In the genomic region with DNA sequence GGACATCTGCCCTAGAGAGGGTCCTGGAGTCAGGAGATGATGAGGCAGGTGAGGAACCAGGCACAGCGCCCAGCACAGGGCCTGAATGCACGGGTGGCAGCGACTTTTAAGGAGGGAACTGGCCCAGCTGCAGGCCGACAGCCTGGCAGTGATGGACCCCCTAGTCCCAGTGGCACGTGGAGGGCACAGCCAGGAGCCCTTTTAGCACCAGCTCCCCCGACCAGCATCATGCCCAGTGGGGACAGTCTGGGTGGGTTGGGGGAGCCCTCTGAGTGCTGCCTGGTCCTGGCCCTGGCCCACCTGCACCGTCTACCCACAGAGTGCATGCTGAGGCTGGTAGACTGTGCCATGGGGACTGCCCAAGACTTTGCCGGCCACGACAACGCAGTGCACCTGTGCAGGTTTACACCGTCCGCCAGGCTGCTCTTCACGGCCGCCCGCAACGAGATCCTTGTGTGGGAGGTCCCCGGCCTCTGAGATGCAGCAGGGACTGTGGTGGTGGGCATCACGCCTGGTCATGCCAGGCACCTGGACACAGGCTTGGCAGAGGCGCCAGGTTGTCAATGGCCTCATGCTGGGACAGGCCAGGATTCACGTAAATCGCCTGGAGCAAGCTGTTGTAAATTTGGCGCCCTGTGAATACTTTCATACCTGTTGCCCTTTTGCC, we compare ENCODE assay signal across 1 cellular context.
TF ChIP-seq lines count a peak whose summit lies in the region.

No MANE protein-coding gene starts in this region.

TF ChIP-seq in K562, 482 proteins besides CTCF, POLR2A, EP300 and RAD21 (continues in another document):
- TF ChIP-seq HDAC3 (IDR thresholded peaks at IDR 0.05; ENCODE audit: borderline replicate concordance, partially characterized antibody), result no peak
- 0 out of 2 replicates have a peak, but pooled peaks have one; percentile 75 for TF ChIP-seq ZNF124 (CRISPR knock-in tag; IDR thresholded peaks at IDR 0.05)
- no peak for TF ChIP-seq KAT8 (IDR thresholded peaks at IDR 0.05; ENCODE audit: low read depth)
- TF ChIP-seq SMAD2 (IDR thresholded peaks at IDR 0.05; ENCODE audit: low read depth, low read length), result no peak
- TF ChIP-seq PHF20 (IDR thresholded peaks at IDR 0.05; ENCODE audit: partially characterized antibody), result no peak
- no peak for TF ChIP-seq SREBF2 (CRISPR knock-in tag; IDR thresholded peaks at IDR 0.05)
- no peak for TF ChIP-seq CXXC5 (CRISPR knock-in tag; IDR thresholded peaks at IDR 0.05)
- TF ChIP-seq SP1 (CRISPR knock-in tag; IDR thresholded peaks at IDR 0.05), result no peak
- no peak for TF ChIP-seq ILK (tag; IDR thresholded peaks at IDR 0.05; ENCODE audit: borderline replicate concordance, low read depth)
- TF ChIP-seq KDM1A (IDR thresholded peaks at IDR 0.05), result no peak
- TF ChIP-seq, protein P1, sequence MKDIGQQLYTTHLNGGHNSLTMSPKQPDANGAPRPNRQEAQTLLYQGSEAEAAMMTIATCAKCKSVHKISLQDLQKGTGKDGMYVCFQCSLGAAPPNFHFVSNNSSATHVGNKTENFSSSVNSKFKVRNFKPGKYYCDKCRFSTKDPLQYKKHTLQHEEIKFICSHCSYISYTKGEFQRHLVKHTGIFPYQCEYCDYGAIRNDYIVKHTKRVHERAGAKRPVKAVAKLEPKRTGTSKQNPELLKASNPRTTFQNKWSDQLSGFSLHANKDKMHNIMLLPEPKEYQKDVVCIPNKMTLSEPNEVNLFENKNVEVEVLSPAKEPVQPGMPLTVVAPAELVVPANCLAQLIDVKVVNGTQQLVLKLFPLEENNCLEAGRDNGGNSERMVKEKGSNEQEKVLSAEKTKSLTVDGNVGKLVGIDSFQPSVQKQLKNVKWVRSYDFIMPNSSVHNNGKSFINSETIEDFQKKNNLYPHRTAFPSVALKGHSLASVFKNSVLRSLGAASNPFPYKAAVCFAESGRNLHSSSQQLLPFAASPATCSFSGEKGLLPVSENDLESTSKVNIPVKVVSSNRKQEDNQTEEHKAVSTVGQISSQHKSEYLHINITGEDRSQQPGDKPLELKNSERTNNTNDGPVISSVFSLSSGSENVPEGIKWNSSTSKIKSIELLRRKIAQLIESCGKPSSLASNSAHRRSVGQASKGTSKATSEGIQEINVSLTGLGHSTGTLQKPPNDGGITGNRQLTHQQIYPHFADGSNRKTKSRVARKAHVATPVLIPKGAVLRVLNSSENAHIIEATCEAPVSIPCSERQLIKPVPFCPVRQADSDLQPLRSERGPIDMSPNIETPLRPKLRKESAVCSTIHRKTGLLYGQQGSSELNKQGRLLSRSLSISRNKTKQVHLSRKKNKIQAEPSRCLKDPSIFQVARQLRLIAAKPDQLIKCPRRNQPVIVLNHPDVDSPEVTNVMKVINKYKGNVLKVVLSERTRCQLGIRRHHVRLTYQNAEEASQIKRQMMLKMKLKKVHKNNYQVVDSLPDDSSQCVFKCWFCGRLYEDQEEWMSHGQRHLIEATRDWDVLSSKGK (CRISPR knock-in tag; IDR thresholded peaks at IDR 0.05), result no peak
- TF ChIP-seq MEF2A (IDR thresholded peaks at IDR 0.05; ENCODE audit: control insufficient read depth, low read depth, low read length), result no peak
- TF ChIP-seq, protein P2, sequence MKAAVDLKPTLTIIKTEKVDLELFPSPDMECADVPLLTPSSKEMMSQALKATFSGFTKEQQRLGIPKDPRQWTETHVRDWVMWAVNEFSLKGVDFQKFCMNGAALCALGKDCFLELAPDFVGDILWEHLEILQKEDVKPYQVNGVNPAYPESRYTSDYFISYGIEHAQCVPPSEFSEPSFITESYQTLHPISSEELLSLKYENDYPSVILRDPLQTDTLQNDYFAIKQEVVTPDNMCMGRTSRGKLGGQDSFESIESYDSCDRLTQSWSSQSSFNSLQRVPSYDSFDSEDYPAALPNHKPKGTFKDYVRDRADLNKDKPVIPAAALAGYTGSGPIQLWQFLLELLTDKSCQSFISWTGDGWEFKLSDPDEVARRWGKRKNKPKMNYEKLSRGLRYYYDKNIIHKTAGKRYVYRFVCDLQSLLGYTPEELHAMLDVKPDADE (conservative IDR thresholded peaks at IDR 0.05; ENCODE audit: control insufficient read depth, low read depth, low read length), result 0 out of 2 replicates have a peak, but pooled peaks have one; percentile 24
- TF ChIP-seq NFIX (CRISPR knock-in tag; IDR thresholded peaks at IDR 0.05; ENCODE audit: low read depth), result no peak
- TF ChIP-seq ZNF445 (CRISPR knock-in tag; IDR thresholded peaks at IDR 0.05; ENCODE audit: low read depth), result no peak
- TF ChIP-seq JUN (IDR thresholded peaks at IDR 0.05; ENCODE audit: borderline replicate concordance, low read depth, low read length), result no peak
- no peak; the same call in 1 of the 2 replicates for TF ChIP-seq JUN (CRISPR knock-in tag; IDR thresholded peaks at IDR 0.05; ENCODE audit: borderline replicate concordance)
- no peak for TF ChIP-seq NCOA1 (IDR thresholded peaks at IDR 0.05; ENCODE audit: low read depth)
- TF ChIP-seq ZNF780A (CRISPR knock-in tag; IDR thresholded peaks at IDR 0.05), result no peak
- TF ChIP-seq SMAD1 (IDR thresholded peaks at IDR 0.05; ENCODE audit: low read depth, low read length, partially characterized antibody), result no peak
- TF ChIP-seq, protein P3, sequence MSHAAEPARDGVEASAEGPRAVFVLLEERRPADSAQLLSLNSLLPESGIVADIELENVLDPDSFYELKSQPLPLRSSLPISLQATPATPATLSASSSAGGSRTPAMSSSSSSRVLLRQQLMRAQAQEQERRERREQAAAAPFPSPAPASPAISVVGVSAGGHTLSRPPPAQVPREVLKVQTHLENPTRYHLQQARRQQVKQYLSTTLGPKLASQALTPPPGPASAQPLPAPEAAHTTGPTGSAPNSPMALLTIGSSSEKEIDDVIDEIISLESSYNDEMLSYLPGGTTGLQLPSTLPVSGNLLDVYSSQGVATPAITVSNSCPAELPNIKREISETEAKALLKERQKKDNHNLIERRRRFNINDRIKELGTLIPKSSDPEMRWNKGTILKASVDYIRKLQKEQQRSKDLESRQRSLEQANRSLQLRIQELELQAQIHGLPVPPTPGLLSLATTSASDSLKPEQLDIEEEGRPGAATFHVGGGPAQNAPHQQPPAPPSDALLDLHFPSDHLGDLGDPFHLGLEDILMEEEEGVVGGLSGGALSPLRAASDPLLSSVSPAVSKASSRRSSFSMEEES (CRISPR knock-in tag; IDR thresholded peaks at IDR 0.05), result no peak
- TF ChIP-seq, protein P4, sequence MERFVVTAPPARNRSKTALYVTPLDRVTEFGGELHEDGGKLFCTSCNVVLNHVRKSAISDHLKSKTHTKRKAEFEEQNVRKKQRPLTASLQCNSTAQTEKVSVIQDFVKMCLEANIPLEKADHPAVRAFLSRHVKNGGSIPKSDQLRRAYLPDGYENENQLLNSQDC (CRISPR knock-in tag; IDR thresholded peaks at IDR 0.05), result no peak
- TF ChIP-seq, protein P5, sequence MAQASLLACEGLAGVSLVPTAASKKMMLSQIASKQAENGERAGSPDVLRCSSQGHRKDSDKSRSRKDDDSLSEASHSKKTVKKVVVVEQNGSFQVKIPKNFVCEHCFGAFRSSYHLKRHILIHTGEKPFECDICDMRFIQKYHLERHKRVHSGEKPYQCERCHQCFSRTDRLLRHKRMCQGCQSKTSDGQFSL (CRISPR knock-in tag; IDR thresholded peaks at IDR 0.05), result no peak
- TF ChIP-seq, protein P5 (tag; IDR thresholded peaks at IDR 0.05), result no peak
- TF ChIP-seq EWSR1 (IDR thresholded peaks at IDR 0.05; ENCODE audit: borderline replicate concordance, low read depth, partially characterized antibody), result no peak
- no peak for TF ChIP-seq TBP (optimal IDR thresholded peaks at IDR 0.05; ENCODE audit: low read depth, low read length)
- TF ChIP-seq MAZ (CRISPR knock-in tag; conservative IDR thresholded peaks at IDR 0.05 in 1 of 2, IDR thresholded peaks at IDR 0.05 in 1 of 2), result no peak
- TF ChIP-seq ZNF551 (CRISPR knock-in tag; IDR thresholded peaks at IDR 0.05), result no peak
- TF ChIP-seq HEY1 (CRISPR knock-in tag; IDR thresholded peaks at IDR 0.05; ENCODE audit: borderline replicate concordance), result no peak
- TF ChIP-seq ZNF282 (CRISPR knock-in tag; IDR thresholded peaks at IDR 0.05), result peak; percentile 67
- no peak for TF ChIP-seq KLF6 (CRISPR knock-in tag; IDR thresholded peaks at IDR 0.05; ENCODE audit: borderline replicate concordance)
- TF ChIP-seq, protein P6, sequence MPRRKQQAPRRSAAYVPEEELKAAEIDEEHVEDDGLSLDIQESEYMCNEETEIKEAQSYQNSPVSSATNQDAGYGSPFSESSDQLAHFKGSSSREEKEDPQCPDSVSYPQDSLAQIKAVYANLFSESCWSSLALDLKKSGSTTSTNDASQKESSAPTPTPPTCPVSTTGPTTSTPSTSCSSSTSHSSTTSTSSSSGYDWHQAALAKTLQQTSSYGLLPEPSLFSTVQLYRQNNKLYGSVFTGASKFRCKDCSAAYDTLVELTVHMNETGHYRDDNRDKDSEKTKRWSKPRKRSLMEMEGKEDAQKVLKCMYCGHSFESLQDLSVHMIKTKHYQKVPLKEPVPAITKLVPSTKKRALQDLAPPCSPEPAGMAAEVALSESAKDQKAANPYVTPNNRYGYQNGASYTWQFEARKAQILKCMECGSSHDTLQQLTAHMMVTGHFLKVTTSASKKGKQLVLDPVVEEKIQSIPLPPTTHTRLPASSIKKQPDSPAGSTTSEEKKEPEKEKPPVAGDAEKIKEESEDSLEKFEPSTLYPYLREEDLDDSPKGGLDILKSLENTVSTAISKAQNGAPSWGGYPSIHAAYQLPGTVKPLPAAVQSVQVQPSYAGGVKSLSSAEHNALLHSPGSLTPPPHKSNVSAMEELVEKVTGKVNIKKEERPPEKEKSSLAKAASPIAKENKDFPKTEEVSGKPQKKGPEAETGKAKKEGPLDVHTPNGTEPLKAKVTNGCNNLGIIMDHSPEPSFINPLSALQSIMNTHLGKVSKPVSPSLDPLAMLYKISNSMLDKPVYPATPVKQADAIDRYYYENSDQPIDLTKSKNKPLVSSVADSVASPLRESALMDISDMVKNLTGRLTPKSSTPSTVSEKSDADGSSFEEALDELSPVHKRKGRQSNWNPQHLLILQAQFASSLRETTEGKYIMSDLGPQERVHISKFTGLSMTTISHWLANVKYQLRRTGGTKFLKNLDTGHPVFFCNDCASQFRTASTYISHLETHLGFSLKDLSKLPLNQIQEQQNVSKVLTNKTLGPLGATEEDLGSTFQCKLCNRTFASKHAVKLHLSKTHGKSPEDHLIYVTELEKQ (CRISPR knock-in tag; IDR thresholded peaks at IDR 0.05), result no peak
- no peak for TF ChIP-seq KLF1 (tag; IDR thresholded peaks at IDR 0.05)
- TF ChIP-seq KDM2B (CRISPR knock-in tag; IDR thresholded peaks at IDR 0.05), result no peak
- TF ChIP-seq ZBTB1 (CRISPR knock-in tag; IDR thresholded peaks at IDR 0.05; ENCODE audit: borderline replicate concordance, low read depth), result no peak
- no peak for TF ChIP-seq E2F3 (CRISPR knock-in tag; IDR thresholded peaks at IDR 0.05)
- TF ChIP-seq ZNF707 (CRISPR knock-in tag; conservative IDR thresholded peaks at IDR 0.05), result no peak
- TF ChIP-seq, protein P7, sequence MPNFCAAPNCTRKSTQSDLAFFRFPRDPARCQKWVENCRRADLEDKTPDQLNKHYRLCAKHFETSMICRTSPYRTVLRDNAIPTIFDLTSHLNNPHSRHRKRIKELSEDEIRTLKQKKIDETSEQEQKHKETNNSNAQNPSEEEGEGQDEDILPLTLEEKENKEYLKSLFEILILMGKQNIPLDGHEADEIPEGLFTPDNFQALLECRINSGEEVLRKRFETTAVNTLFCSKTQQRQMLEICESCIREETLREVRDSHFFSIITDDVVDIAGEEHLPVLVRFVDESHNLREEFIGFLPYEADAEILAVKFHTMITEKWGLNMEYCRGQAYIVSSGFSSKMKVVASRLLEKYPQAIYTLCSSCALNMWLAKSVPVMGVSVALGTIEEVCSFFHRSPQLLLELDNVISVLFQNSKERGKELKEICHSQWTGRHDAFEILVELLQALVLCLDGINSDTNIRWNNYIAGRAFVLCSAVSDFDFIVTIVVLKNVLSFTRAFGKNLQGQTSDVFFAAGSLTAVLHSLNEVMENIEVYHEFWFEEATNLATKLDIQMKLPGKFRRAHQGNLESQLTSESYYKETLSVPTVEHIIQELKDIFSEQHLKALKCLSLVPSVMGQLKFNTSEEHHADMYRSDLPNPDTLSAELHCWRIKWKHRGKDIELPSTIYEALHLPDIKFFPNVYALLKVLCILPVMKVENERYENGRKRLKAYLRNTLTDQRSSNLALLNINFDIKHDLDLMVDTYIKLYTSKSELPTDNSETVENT (CRISPR knock-in tag; IDR thresholded peaks at IDR 0.05), result 0 out of 2 replicates have a peak, but pooled peaks have one; percentile 9
- no peak for TF ChIP-seq GTF2E2 (tag; IDR thresholded peaks at IDR 0.05)
- no peak for TF ChIP-seq SMAD3 (CRISPR knock-in tag; conservative IDR thresholded peaks at IDR 0.05)
- TF ChIP-seq NR2F6 (CRISPR knock-in tag; IDR thresholded peaks at IDR 0.05), result no peak
- no peak for TF ChIP-seq PTBP1 (IDR thresholded peaks at IDR 0.05; ENCODE audit: low read depth, low read length)
- TF ChIP-seq, protein P8, sequence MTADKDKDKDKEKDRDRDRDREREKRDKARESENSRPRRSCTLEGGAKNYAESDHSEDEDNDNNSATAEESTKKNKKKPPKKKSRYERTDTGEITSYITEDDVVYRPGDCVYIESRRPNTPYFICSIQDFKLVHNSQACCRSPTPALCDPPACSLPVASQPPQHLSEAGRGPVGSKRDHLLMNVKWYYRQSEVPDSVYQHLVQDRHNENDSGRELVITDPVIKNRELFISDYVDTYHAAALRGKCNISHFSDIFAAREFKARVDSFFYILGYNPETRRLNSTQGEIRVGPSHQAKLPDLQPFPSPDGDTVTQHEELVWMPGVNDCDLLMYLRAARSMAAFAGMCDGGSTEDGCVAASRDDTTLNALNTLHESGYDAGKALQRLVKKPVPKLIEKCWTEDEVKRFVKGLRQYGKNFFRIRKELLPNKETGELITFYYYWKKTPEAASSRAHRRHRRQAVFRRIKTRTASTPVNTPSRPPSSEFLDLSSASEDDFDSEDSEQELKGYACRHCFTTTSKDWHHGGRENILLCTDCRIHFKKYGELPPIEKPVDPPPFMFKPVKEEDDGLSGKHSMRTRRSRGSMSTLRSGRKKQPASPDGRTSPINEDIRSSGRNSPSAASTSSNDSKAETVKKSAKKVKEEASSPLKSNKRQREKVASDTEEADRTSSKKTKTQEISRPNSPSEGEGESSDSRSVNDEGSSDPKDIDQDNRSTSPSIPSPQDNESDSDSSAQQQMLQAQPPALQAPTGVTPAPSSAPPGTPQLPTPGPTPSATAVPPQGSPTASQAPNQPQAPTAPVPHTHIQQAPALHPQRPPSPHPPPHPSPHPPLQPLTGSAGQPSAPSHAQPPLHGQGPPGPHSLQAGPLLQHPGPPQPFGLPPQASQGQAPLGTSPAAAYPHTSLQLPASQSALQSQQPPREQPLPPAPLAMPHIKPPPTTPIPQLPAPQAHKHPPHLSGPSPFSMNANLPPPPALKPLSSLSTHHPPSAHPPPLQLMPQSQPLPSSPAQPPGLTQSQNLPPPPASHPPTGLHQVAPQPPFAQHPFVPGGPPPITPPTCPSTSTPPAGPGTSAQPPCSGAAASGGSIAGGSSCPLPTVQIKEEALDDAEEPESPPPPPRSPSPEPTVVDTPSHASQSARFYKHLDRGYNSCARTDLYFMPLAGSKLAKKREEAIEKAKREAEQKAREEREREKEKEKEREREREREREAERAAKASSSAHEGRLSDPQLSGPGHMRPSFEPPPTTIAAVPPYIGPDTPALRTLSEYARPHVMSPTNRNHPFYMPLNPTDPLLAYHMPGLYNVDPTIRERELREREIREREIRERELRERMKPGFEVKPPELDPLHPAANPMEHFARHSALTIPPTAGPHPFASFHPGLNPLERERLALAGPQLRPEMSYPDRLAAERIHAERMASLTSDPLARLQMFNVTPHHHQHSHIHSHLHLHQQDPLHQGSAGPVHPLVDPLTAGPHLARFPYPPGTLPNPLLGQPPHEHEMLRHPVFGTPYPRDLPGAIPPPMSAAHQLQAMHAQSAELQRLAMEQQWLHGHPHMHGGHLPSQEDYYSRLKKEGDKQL (CRISPR knock-in tag; IDR thresholded peaks at IDR 0.05; ENCODE audit: borderline replicate concordance), result no peak
- peak; percentile 86 for TF ChIP-seq IRF2 (CRISPR knock-in tag; IDR thresholded peaks at IDR 0.05)
